ENCODE assay signal across 8 cellular contexts in the genomic region with DNA sequence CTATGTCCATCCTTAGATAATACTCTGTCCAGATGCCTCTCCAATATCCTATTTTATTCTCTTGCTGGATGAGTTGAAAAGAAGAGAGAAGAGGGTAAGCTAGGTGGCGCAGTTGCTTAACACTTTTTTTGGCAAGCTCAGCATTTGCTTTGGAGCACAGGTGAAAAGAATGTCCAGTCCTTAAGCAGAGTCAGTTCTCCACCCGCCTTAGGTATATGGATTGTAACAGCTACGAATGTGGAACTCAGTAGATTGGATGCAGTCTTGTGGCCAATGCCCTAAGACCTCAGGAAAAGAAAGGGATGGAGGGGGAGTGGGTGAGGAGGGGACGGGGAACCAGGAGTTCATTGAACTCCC.
DNase-seq lines count a peak whose midpoint lies in the region; ATAC-seq, FAIRE-seq and TF ChIP-seq lines count a peak whose summit lies in the region.

No MANE protein-coding gene starts in this region.

- FAIRE-seq in islet of Langerhans (lab: Jason Lieb, UNC): peak; percentile 97

- H3K27ac ChIP-seq in caudate nucleus (ENCODE audit: low read depth, low read length): no peak overlapping the region

- DNase-seq in NCI-H1092 treated with DMSO at 0.1 percent for 48 hours (lab: John Stamatoyannopoulos, UW): peak; percentile 74
- peak in 37 of 61 donors; percentile 3 to 70 (median 33) for DNase-seq in caudate nucleus (lab: John Stamatoyannopoulos, UW)
- DNase-seq in stimulated activated CD4-positive, alpha-beta T cell treated with anti-CD3 and anti-CD28 coated beads, Interleukin-12 subunit alpha, Interleukin-12 subunit beta, amount 100 ng/mL, for 4 hours: peak; percentile 16

- TF ChIP-seq CTCF in GM12873 (IDR thresholded peaks at IDR 0.05; ENCODE audit: insufficient read depth, low read depth, low read length, missing control alignments): peak; percentile 65

- peak; percentile 52 for ATAC-seq in HG02588 (IDR thresholded peaks at IDR 0.05; ENCODE audit: unreplicated experiment)
- ATAC-seq in SK-N-SH treated with all-trans-retinoic acid at 6 μM for 48 hours: peak; percentile 87
- no peak for ATAC-seq in HG03025 (IDR thresholded peaks at IDR 0.05; ENCODE audit: low FRiP score, unreplicated experiment)

TF ChIP-seq in SK-N-SH treated with all-trans-retinoic acid at 6 μM for 48 hours, 23 proteins besides CTCF, POLR2A, EP300 and RAD21:
- TF ChIP-seq ESRRG (CRISPR knock-in tag; IDR thresholded peaks at IDR 0.05) (no peak), TOX (CRISPR knock-in tag; IDR thresholded peaks at IDR 0.05; ENCODE audit: borderline replicate concordance) (no peak), CSDC2 (CRISPR knock-in tag; IDR thresholded peaks at IDR 0.05) (no peak), GLIS3 (CRISPR knock-in tag; IDR thresholded peaks at IDR 0.05) (no peak), OSR1 (CRISPR knock-in tag; IDR thresholded peaks at IDR 0.05) (no peak), SNAI2 (CRISPR knock-in tag; IDR thresholded peaks at IDR 0.05) (no peak), ZC3H10 (CRISPR knock-in tag; IDR thresholded peaks at IDR 0.05) (no peak), ISL1 (CRISPR knock-in tag; IDR thresholded peaks at IDR 0.05) (no peak), PPARA (CRISPR knock-in tag; IDR thresholded peaks at IDR 0.05; ENCODE audit: borderline replicate concordance) (no peak), ZNF565 (CRISPR knock-in tag; conservative IDR thresholded peaks at IDR 0.05; ENCODE audit: low read depth) (no peak), ZNF70 (CRISPR knock-in tag; IDR thresholded peaks at IDR 0.05) (no peak), ZFP3 (CRISPR knock-in tag; IDR thresholded peaks at IDR 0.05) (no peak), BACH2 (CRISPR knock-in tag; IDR thresholded peaks at IDR 0.05; ENCODE audit: borderline replicate concordance) (no peak), ZNF8 (CRISPR knock-in tag; IDR thresholded peaks at IDR 0.05) (no peak), TCF4 (CRISPR knock-in tag; IDR thresholded peaks at IDR 0.05; ENCODE audit: borderline replicate concordance) (no peak)
- TF ChIP-seq, protein P1, sequence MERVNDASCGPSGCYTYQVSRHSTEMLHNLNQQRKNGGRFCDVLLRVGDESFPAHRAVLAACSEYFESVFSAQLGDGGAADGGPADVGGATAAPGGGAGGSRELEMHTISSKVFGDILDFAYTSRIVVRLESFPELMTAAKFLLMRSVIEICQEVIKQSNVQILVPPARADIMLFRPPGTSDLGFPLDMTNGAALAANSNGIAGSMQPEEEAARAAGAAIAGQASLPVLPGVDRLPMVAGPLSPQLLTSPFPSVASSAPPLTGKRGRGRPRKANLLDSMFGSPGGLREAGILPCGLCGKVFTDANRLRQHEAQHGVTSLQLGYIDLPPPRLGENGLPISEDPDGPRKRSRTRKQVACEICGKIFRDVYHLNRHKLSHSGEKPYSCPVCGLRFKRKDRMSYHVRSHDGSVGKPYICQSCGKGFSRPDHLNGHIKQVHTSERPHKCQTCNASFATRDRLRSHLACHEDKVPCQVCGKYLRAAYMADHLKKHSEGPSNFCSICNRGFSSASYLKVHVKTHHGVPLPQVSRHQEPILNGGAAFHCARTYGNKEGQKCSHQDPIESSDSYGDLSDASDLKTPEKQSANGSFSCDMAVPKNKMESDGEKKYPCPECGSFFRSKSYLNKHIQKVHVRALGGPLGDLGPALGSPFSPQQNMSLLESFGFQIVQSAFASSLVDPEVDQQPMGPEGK (CRISPR knock-in tag; IDR thresholded peaks at IDR 0.05; ENCODE audit: borderline replicate concordance): no peak
- TF ChIP-seq, protein P2, sequence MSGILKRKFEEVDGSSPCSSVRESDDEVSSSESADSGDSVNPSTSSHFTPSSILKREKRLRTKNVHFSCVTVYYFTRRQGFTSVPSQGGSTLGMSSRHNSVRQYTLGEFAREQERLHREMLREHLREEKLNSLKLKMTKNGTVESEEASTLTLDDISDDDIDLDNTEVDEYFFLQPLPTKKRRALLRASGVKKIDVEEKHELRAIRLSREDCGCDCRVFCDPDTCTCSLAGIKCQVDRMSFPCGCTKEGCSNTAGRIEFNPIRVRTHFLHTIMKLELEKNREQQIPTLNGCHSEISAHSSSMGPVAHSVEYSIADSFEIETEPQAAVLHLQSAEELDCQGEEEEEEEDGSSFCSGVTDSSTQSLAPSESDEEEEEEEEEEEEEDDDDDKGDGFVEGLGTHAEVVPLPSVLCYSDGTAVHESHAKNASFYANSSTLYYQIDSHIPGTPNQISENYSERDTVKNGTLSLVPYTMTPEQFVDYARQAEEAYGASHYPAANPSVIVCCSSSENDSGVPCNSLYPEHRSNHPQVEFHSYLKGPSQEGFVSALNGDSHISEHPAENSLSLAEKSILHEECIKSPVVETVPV (CRISPR knock-in tag; IDR thresholded peaks at IDR 0.05): no peak
- TF ChIP-seq, protein P3, sequence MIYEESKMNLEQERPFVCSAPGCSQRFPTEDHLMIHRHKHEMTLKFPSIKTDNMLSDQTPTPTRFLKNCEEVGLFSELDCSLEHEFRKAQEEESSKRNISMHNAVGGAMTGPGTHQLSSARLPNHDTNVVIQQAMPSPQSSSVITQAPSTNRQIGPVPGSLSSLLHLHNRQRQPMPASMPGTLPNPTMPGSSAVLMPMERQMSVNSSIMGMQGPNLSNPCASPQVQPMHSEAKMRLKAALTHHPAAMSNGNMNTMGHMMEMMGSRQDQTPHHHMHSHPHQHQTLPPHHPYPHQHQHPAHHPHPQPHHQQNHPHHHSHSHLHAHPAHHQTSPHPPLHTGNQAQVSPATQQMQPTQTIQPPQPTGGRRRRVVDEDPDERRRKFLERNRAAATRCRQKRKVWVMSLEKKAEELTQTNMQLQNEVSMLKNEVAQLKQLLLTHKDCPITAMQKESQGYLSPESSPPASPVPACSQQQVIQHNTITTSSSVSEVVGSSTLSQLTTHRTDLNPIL (CRISPR knock-in tag; IDR thresholded peaks at IDR 0.05; ENCODE audit: low read depth): no peak
- TF ChIP-seq, protein P4, sequence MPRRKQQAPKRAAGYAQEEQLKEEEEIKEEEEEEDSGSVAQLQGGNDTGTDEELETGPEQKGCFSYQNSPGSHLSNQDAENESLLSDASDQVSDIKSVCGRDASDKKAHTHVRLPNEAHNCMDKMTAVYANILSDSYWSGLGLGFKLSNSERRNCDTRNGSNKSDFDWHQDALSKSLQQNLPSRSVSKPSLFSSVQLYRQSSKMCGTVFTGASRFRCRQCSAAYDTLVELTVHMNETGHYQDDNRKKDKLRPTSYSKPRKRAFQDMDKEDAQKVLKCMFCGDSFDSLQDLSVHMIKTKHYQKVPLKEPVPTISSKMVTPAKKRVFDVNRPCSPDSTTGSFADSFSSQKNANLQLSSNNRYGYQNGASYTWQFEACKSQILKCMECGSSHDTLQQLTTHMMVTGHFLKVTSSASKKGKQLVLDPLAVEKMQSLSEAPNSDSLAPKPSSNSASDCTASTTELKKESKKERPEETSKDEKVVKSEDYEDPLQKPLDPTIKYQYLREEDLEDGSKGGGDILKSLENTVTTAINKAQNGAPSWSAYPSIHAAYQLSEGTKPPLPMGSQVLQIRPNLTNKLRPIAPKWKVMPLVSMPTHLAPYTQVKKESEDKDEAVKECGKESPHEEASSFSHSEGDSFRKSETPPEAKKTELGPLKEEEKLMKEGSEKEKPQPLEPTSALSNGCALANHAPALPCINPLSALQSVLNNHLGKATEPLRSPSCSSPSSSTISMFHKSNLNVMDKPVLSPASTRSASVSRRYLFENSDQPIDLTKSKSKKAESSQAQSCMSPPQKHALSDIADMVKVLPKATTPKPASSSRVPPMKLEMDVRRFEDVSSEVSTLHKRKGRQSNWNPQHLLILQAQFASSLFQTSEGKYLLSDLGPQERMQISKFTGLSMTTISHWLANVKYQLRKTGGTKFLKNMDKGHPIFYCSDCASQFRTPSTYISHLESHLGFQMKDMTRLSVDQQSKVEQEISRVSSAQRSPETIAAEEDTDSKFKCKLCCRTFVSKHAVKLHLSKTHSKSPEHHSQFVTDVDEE (CRISPR knock-in tag; IDR thresholded peaks at IDR 0.05): no peak
TF ChIP-seq in SK-N-SH treated with all-trans-retinoic acid at 6 μM for 48 hours: peak in this region for 0.

Comparison
In these comparisons a context has a peak if more than half of its experiments do, and no peak if none do; other contexts are left out.
1. DNase-seq: peak in every context shown above with its lines; median percentile 74 in NCI-H1092 treated with DMSO at 0.1 percent for 48 hours; 33 in caudate nucleus; 16 in stimulated activated CD4-positive, alpha-beta T cell treated with anti-CD3 and anti-CD28 coated beads, Interleukin-12 subunit alpha, Interleukin-12 subunit beta, amount 100 ng/mL, for 4 hours.